Comparison of ENCODE assay signal across 8 cellular contexts in the genomic region with DNA sequence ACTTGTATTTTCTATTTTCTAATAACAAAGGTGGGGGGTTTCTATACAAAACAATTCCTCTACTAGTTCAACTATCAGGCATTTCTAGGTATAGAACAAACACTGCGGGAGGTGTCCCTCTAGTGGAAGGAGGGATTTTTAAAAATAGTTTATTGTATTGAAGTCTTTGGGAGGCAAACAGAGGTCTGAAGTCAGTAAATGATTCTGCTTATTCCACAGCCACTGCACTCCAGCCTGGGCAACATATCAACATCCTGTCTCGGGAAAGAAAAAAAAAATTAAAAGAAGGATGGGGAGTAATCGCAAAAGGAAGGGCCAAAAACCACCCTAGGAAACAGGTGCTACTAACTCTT. TPM values are rescaled to one million over a fixed set of nuclear protein-coding genes. Genes with fewer than 3 reads are reported as not detected.
DNase-seq lines count a peak whose midpoint lies in the region; ATAC-seq, FAIRE-seq and TF ChIP-seq lines count a peak whose summit lies in the region.

No MANE protein-coding gene starts in this region.

- CTCF ChIA-PET in PC-9 (lab: Charles Lee): interaction anchor here (0.6 to 1.5 kb wide), 8 partner anchors 15 to 582 kb away, joined by 3 to 9 read pairs (median 4); no protein-coding TSS in a partner anchor

- H2AFZ ChIP-seq in PC-9: peak overlapping the region; percentile 62; the same call in 1 of the 2 replicates

- no peak for ATAC-seq in GM19452 (IDR thresholded peaks at IDR 0.05; ENCODE audit: unreplicated experiment)

- POLR2A ChIA-PET in PC-9 (lab: Charles Lee; ENCODE audit: unreplicated experiment): interaction anchor here (0.6 to 0.7 kb wide), 4 partner anchors 341 to 1497 kb away, joined by 4 to 5 read pairs (median 4); no protein-coding TSS in a partner anchor

- peak overlapping the region; percentile 91; the same call in 1 of the 2 replicates for H3K27ac ChIP-seq in C4-2B
- peak overlapping the region; percentile 49 for H3K27ac ChIP-seq in PC-9
- peak overlapping the region; percentile 70 for H3K27ac ChIP-seq in cingulate gyrus (ENCODE audit: low read depth, low read length)
- H3K27ac ChIP-seq in liver (ENCODE audit: low read depth in 1 of 2, low read length in 2 of 2): peak overlapping the region; percentile 62 to 74
- H3K27ac ChIP-seq in tibial artery: peak overlapping the region in 1 of 2 donors; percentile 67

- H3K79me2 ChIP-seq in PC-9 (ENCODE audit: low read depth): peaks cover 14% of the 10 kb centered on the region

- H3K9ac ChIP-seq in liver (ENCODE audit: low read depth in 1 of 2, low read length in 2 of 2): peak overlapping the region; percentile 83 to 97

- no peaks in the 10 kb centered on the region for H4K20me1 ChIP-seq in PC-9 (ENCODE audit: insufficient read depth)

- H3K4me3 ChIP-seq in PC-9 (no peak overlapping the region), liver (ENCODE audit: low read depth in 1 of 3, low read length in 3 of 3) (peak overlapping the region; percentile 39 to 94 (median 70)), tibial artery (peak overlapping the region; percentile 90 to 96)

- peak overlapping the region; percentile 54 for H3K4me2 ChIP-seq in PC-9

- H3K27me3 ChIP-seq in PC-9 (ENCODE audit: insufficient read depth, low read depth) (no peaks in the 10 kb centered on the region), liver (ENCODE audit: control insufficient read depth in 4 of 4, insufficient read depth in 4 of 4, low read length in 3 of 4) (no peaks in the 10 kb centered on the region), tibial artery (no peaks in the 10 kb centered on the region)

- H3K9me2 ChIP-seq in PC-9 (ENCODE audit: insufficient read depth): no peaks in the 10 kb centered on the region

- TF ChIP-seq CTCF in C4-2B (conservative IDR thresholded peaks at IDR 0.05) (no peak), PC-9 (conservative IDR thresholded peaks at IDR 0.05) (no peak), liver (IDR thresholded peaks at IDR 0.05; ENCODE audit: low read depth, low read length, missing input control) (peak; percentile 39), tibial artery (IDR thresholded peaks at IDR 0.05) (no peak)

- H3F3A ChIP-seq in PC-9 (ENCODE audit: insufficient read depth, low read depth): peaks cover 16% of the 10 kb centered on the region

- peaks cover 9% of the 10 kb centered on the region for H3K4me1 ChIP-seq in PC-9 (replicated peaks; ENCODE audit: insufficient read depth)
- peaks cover 9 to 22% (median 16%) of the 10 kb centered on the region in 4 donors for H3K4me1 ChIP-seq in liver (ENCODE audit: control insufficient read depth in 4 of 4, insufficient read depth in 4 of 4, low read length in 3 of 4)
- peaks cover 0 to 39% (median 17%) of the 10 kb centered on the region in 4 donors for H3K4me1 ChIP-seq in tibial artery

- WGBS in liver: 1% methylated on average over 3 of the region's 3 CpGs

- H3K36me3 ChIP-seq in PC-9 (ENCODE audit: low read depth) (0 out of 2 replicates have a peak, but pooled peaks cover 5% of the 10 kb centered on the region), liver (ENCODE audit: control insufficient read depth in 4 of 4, insufficient read depth in 3 of 4, low read depth in 1 of 4, low read length in 3 of 4) (peaks cover 0 to 6% (median 0%) of the 10 kb centered on the region in 4 donors), tibial artery (peaks cover 0 to 6% (median 0%) of the 10 kb centered on the region in 3 donors)

- TF ChIP-seq RAD21 in liver (IDR thresholded peaks at IDR 0.05): peak; percentile 65 to 78

- FAIRE-seq in HTR-8/SVneo (lab: Jason Lieb, UNC): no peak

- BruUV-seq in PC-9 (replicated peaks; lab: Mats Ljungman, UMichigan): no TSS peak

- H3K9me3 ChIP-seq in PC-9 (ENCODE audit: insufficient read depth, low read depth) (no peaks in the 10 kb centered on the region), liver (ENCODE audit: control insufficient read depth in 4 of 4, low read length in 3 of 4) (no peaks in the 10 kb centered on the region), tibial artery (no peaks in the 10 kb centered on the region)

- intact Hi-C loops in PC-9 (cut with micrococcal nuclease; ENCODE audit: unreplicated experiment) (loop anchor here (1.0 to 5.0 kb wide), 3 partner anchors 53 to 1827 kb away; no protein-coding TSS in a partner anchor), tibial artery (cut with DNase I; ENCODE audit: low total_unique reads) (no loop called here)

- peak; percentile 34 for DNase-seq in HTR-8/SVneo (ENCODE audit: insufficient read length, low spot score)
- DNase-seq in PC-9: no peak
- DNase-seq in tibial artery: no peak
- no peak for DNase-seq in activated CD8-positive, alpha-beta memory T cell treated with anti-CD3 and anti-CD28 coated beads, Interleukin-2, amount 50 U/mL, for 48 hours

TF ChIP-seq in liver, 16 proteins besides CTCF, POLR2A, EP300 and RAD21:
- TF ChIP-seq, protein P1, sequence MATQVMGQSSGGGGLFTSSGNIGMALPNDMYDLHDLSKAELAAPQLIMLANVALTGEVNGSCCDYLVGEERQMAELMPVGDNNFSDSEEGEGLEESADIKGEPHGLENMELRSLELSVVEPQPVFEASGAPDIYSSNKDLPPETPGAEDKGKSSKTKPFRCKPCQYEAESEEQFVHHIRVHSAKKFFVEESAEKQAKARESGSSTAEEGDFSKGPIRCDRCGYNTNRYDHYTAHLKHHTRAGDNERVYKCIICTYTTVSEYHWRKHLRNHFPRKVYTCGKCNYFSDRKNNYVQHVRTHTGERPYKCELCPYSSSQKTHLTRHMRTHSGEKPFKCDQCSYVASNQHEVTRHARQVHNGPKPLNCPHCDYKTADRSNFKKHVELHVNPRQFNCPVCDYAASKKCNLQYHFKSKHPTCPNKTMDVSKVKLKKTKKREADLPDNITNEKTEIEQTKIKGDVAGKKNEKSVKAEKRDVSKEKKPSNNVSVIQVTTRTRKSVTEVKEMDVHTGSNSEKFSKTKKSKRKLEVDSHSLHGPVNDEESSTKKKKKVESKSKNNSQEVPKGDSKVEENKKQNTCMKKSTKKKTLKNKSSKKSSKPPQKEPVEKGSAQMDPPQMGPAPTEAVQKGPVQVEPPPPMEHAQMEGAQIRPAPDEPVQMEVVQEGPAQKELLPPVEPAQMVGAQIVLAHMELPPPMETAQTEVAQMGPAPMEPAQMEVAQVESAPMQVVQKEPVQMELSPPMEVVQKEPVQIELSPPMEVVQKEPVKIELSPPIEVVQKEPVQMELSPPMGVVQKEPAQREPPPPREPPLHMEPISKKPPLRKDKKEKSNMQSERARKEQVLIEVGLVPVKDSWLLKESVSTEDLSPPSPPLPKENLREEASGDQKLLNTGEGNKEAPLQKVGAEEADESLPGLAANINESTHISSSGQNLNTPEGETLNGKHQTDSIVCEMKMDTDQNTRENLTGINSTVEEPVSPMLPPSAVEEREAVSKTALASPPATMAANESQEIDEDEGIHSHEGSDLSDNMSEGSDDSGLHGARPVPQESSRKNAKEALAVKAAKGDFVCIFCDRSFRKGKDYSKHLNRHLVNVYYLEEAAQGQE (IDR thresholded peaks at IDR 0.05): no peak
- TF ChIP-seq GABPA (IDR thresholded peaks at IDR 0.05 in 1 of 2, conservative IDR thresholded peaks at IDR 0.05 in 1 of 2) (no peak), TAF1 (conservative IDR thresholded peaks at IDR 0.05) (no peak), FOXA2 (IDR thresholded peaks at IDR 0.05) (no peak), JUND (IDR thresholded peaks at IDR 0.05) (no peak), HNF4A (conservative IDR thresholded peaks at IDR 0.05) (no peak), HNF4G (IDR thresholded peaks at IDR 0.05) (no peak), FOXA1 (IDR thresholded peaks at IDR 0.05) (no peak), YY1 (IDR thresholded peaks at IDR 0.05) (no peak), RXRA (IDR thresholded peaks at IDR 0.05) (no peak), SP1 (IDR thresholded peaks at IDR 0.05) (no peak), NR2F2 (IDR thresholded peaks at IDR 0.05) (no peak), EGR1 (IDR thresholded peaks at IDR 0.05; ENCODE audit: low read depth in 2 of 2) (no peak)
- TF ChIP-seq, protein P2, sequence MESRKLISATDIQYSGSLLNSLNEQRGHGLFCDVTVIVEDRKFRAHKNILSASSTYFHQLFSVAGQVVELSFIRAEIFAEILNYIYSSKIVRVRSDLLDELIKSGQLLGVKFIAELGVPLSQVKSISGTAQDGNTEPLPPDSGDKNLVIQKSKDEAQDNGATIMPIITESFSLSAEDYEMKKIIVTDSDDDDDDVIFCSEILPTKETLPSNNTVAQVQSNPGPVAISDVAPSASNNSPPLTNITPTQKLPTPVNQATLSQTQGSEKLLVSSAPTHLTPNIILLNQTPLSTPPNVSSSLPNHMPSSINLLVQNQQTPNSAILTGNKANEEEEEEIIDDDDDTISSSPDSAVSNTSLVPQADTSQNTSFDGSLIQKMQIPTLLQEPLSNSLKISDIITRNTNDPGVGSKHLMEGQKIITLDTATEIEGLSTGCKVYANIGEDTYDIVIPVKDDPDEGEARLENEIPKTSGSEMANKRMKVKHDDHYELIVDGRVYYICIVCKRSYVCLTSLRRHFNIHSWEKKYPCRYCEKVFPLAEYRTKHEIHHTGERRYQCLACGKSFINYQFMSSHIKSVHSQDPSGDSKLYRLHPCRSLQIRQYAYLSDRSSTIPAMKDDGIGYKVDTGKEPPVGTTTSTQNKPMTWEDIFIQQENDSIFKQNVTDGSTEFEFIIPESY (IDR thresholded peaks at IDR 0.05): no peak
- TF ChIP-seq, protein P3, sequence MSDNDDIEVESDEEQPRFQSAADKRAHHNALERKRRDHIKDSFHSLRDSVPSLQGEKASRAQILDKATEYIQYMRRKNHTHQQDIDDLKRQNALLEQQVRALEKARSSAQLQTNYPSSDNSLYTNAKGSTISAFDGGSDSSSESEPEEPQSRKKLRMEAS (IDR thresholded peaks at IDR 0.05): no peak
- TF ChIP-seq, protein P4, sequence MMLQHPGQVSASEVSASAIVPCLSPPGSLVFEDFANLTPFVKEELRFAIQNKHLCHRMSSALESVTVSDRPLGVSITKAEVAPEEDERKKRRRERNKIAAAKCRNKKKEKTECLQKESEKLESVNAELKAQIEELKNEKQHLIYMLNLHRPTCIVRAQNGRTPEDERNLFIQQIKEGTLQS (IDR thresholded peaks at IDR 0.05): no peak

RNA-seq across cellular contexts. Expression of a gene that starts 0.6 kb away (rescaled TPM):
- 13.5 and 17.4 TPM in 2 replicates for total RNA-seq in PC-9 (2021)
- 1 to 10 TPM; 3.6 to 6.1 TPM for total RNA-seq in liver
- 10 to 100 TPM in 1 of 2 donors, 1 to 10 TPM in 1; 1.6 to 11.1 TPM for polyA plus RNA-seq in liver
